9 cellular contexts compared by ENCODE assay signal in the genomic region with DNA sequence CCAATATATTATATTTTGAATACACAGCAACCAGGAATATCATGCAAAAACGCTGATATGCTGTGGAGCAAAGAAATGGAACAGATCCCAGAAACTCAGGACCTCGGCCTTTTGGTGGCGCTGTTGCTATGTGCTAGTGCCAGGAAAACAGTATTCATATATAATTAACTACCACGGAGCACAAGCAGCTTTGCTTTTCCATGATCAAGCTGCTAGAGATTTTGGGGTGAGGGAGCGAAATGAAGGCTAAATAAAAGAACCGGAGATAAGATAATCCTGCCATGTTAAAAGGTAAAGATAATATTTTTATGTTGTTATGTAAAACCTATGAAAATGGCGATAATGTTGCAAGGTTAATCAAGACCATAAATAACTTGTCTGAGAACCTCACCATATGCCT.
A peak's percentile ranks its signal among the peaks of the same experiment; 100 is the strongest.
DNase-seq lines count a peak whose midpoint lies in the region; ATAC-seq, FAIRE-seq and TF ChIP-seq lines count a peak whose summit lies in the region.
"Had no signal": no experiment of that assay in that cellular context is flagged by ENCODE, and none has a peak within 500 bp of the region (broad histone marks: within the 10 kb centered on the region; RNA-seq: fewer than 3 reads in every experiment).

No MANE protein-coding gene starts in this region.

- DNase-seq in BE2C, result peak; percentile 71
- DNase-seq in GM18507 (ENCODE audit: extremely low spot score, insufficient read length, low read depth), result peak; percentile 2
- DNase-seq in NCI-H526 treated with DMSO at 0.1 percent for 48 hours (lab: John Stamatoyannopoulos, UW), result peak; percentile 44
- DNase-seq in astrocyte of the hippocampus (ENCODE audit: low read depth, low spot score), result peak; percentile 76
- DNase-seq in islet precursor cell, result peak; percentile 70
- DNase-seq in stromal cell of bone marrow (ENCODE audit: low read depth), result peak; percentile 63
- no peak for DNase-seq in activated CD8-positive, alpha-beta memory T cell treated with anti-CD3 and anti-CD28 coated beads for 24 hours

- H3K4me1 ChIP-seq in BE2C, result no peaks in the 10 kb centered on the region

- H3K9me3 ChIP-seq in BE2C, result no peaks in the 10 kb centered on the region
- H3K9me3 ChIP-seq: neutrophil had no signal

- H3K36me3 ChIP-seq in BE2C, result no peaks in the 10 kb centered on the region
- H3K36me3 ChIP-seq: neutrophil had no signal

- FAIRE-seq in GM18507 (lab: Jason Lieb, UNC), result peak; percentile 55

- no peak for ATAC-seq in GM19324 (IDR thresholded peaks at IDR 0.05; ENCODE audit: low FRiP score, unreplicated experiment)

- peak; percentile 73 for TF ChIP-seq CTCF in BE2C (IDR thresholded peaks at IDR 0.05; ENCODE audit: low read depth, low read length)

- no peaks in the 10 kb centered on the region for H3K27me3 ChIP-seq in BE2C

- H3K4me3 ChIP-seq in BE2C (ENCODE audit: low read depth, low read length), result no peak overlapping the region
